8 cellular contexts compared by ENCODE assay signal in the genomic region with DNA sequence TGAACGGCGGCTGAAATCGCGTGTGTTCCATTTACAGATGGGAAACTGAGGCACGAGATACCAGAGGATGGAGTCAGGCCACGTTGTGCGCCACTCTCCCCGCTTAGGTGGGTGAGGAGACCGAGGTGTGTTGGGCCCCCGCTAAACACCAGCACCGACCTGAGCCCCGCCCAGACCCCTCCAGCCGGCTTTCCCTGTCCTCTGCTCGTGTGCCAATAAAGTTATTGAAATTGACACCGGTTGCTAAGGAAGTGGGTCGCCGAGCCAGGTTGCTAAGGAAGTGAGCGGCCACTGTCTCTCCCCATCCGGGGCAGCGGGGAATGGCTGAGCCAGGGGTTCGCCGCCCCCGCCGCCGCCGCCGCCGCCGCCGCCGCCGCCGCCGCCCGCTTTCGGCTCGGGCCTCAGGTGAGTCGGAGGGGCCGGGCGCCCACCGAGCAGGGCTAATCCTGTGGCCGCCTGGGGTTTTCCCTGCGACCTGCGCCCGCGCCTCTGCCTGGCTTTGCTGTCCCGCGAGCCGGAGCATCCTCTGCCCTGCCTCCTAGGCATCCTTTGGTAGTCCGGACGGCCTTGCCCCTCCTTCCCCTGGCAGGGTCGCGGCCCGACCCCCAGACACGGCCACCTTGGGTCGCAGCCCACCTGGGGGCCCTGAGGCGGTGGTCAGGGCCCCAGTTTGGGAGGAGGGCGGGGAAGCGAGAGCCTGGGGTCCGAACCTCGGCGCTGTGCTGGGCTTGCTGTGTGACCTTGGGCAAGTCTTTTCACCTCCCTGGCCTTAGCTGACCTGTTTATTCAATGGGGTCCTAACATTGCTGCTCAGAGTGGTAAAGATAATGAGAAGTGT. TPM values are rescaled to one million over a fixed set of nuclear protein-coding genes. Genes with fewer than 3 reads are reported as not detected.
DNase-seq lines count a peak whose midpoint lies in the region; ATAC-seq and TF ChIP-seq lines count a peak whose summit lies in the region.

Gene KIF3B (plus strand): TSS at position 291 of the 838 bp plus-strand sequence. CDS start 32,127 bp downstream, outside the sequence.

- H3K27ac ChIP-seq in KOPT-K1 (ENCODE audit: low read depth, low read length, poor library complexity, severe bottlenecking) (peak within 1 kb of the TSS; percentile 64), esophagus squamous epithelium (peak within 1 kb of the TSS; percentile 67 to 87 (median 80)), muscle layer of duodenum (ENCODE audit: low read length) (peak within 1 kb of the TSS; percentile 82)

- H3K4me1 Mint-ChIP-seq in activated T-cell treated with anti-CD3 and anti-CD28 coated beads, Interleukin-2, amount 50 U/mL, for 72 hours (ENCODE audit: low read depth), result peaks cover 62% of the 10 kb centered on the region

- peak; percentile 72 for ATAC-seq in GM21723 (IDR thresholded peaks at IDR 0.05; ENCODE audit: unreplicated experiment)
- peak; percentile 87 for ATAC-seq in activated T-cell treated with anti-CD3 and anti-CD28 coated beads, Interleukin-2, amount 50 U/mL, for 72 hours (replicated peaks in 1 of 2)

- H3K4me3 ChIP-seq in esophagus squamous epithelium (peak within 1 kb of the TSS; percentile 68 to 95 (median 90)), muscle layer of duodenum (ENCODE audit: low read depth in 1 of 2, low read length in 2 of 2) (peak within 1 kb of the TSS; percentile 93 to 95)

- peaks cover 11 to 30% of the 10 kb centered on the region in 2 donors for H3K36me3 Mint-ChIP-seq in activated T-cell treated with anti-CD3 and anti-CD28 coated beads, Interleukin-2, amount 50 U/mL, for 72 hours (ENCODE audit: insufficient read depth in 2 of 2)

- peak within 1 kb of the TSS; percentile 97 for H3K27ac Mint-ChIP-seq in activated T-cell treated with anti-CD3 and anti-CD28 coated beads, Interleukin-2, amount 50 U/mL, for 72 hours

- WGBS in esophagus squamous epithelium, 2 donors, result 2 to 4% methylated on average over 13 to 18 of the region's 62 CpGs

- no peaks in the 10 kb centered on the region for H3K27me3 Mint-ChIP-seq in activated T-cell treated with anti-CD3 and anti-CD28 coated beads, Interleukin-2, amount 50 U/mL, for 72 hours (ENCODE audit: low read depth)

- intact Hi-C loops in esophagus squamous epithelium (cut with DNase I), result no loop called here

- H3K9me3 ChIP-seq in KOPT-K1 (ENCODE audit: insufficient read depth, low read length, poor library complexity, severe bottlenecking) (peaks cover 9% of the 10 kb centered on the region), esophagus squamous epithelium (no peaks in the 10 kb centered on the region), muscle layer of duodenum (ENCODE audit: control insufficient read depth in 1 of 2, low read length in 2 of 2) (no peaks in the 10 kb centered on the region)

- peak within 1 kb of the TSS; percentile 92 to 95 for H3K4me3 Mint-ChIP-seq in activated T-cell treated with anti-CD3 and anti-CD28 coated beads, Interleukin-2, amount 50 U/mL, for 72 hours

- peak in 1 of 6 experiments; percentile 6 for TF ChIP-seq CTCF in esophagus squamous epithelium (IDR thresholded peaks at IDR 0.05)

- DNase-seq in DMS114 treated with DMSO at 0.1 percent for 48 hours (lab: John Stamatoyannopoulos, UW; ENCODE audit: unreplicated experiment) (peak; percentile 80), RKO (ENCODE audit: low spot score) (peak; percentile 96), esophagus squamous epithelium (lab: John Stamatoyannopoulos, UW) (peak; percentile 45)
- peak; percentile 89 to 92 for DNase-seq in activated T-cell treated with anti-CD3 and anti-CD28 coated beads, Interleukin-2, amount 50 U/mL, for 72 hours
- DNase-seq in stimulated activated CD8-positive, alpha-beta memory T cell treated with anti-CD3 and anti-CD28 coated beads, Interleukin-7, amount 100 ng/mL, for 1 hour (ENCODE audit: low read depth in 2 of 2), result peak; percentile 67 to 71

- H3K27me3 ChIP-seq in esophagus squamous epithelium (no peaks in the 10 kb centered on the region), muscle layer of duodenum (ENCODE audit: low read depth, low read length) (no peaks in the 10 kb centered on the region)

- H3K9me3 Mint-ChIP-seq in activated T-cell treated with anti-CD3 and anti-CD28 coated beads, Interleukin-2, amount 50 U/mL, for 72 hours, result peaks cover 5 to 7% of the 10 kb centered on the region in 2 donors

- no peaks in the 10 kb centered on the region for H3K36me3 ChIP-seq in KOPT-K1 (ENCODE audit: insufficient read depth, low read length)
- H3K36me3 ChIP-seq in esophagus squamous epithelium, result peaks cover 0 to 9% (median 0%) of the 10 kb centered on the region in 3 donors
- H3K36me3 ChIP-seq in muscle layer of duodenum (ENCODE audit: control insufficient read depth in 1 of 2, insufficient read depth in 2 of 2, low read length in 2 of 2), result no peaks in the 10 kb centered on the region

- H3K4me1 ChIP-seq in esophagus squamous epithelium (peaks cover 5 to 37% (median 16%) of the 10 kb centered on the region in 3 donors), muscle layer of duodenum (ENCODE audit: control insufficient read depth in 1 of 2, insufficient read depth in 2 of 2, low read length in 2 of 2) (peaks cover 7 to 9% of the 10 kb centered on the region in 2 donors)

- TF ChIP-seq POLR2A in esophagus squamous epithelium (IDR thresholded peaks at IDR 0.05), result peak in 2 of 4 donors; percentile 25 to 40

RNA-seq across cellular contexts. Expression of gene KIF3B, which starts in this region (rescaled TPM):
- 10 to 100 TPM; 30.3 to 37.9 TPM for total RNA-seq in activated T-cell treated with anti-CD3 and anti-CD28 coated beads, Interleukin-2, amount 50 U/mL, for 72 hours
- 10 to 100 TPM in 2 of 4 donors, 1 to 10 TPM in 2; 8.5 to 14.1 (median 11.4) TPM for total RNA-seq in esophagus squamous epithelium

Comparison
In these comparisons a context has a peak if more than half of its experiments do, and no peak if none do; other contexts are left out.
1. Peak in every context shown above with its lines: DNase-seq, ATAC-seq, H3K4me3 ChIP-seq and H3K27ac ChIP-seq.
2. DNase-seq: peak in every context shown above with its lines; median percentile 96 in RKO; 90 in activated T-cell treated with anti-CD3 and anti-CD28 coated beads, Interleukin-2, amount 50 U/mL, for 72 hours; 80 in DMS114 treated with DMSO at 0.1 percent for 48 hours; 69 in stimulated activated CD8-positive, alpha-beta memory T cell treated with anti-CD3 and anti-CD28 coated beads, Interleukin-7, amount 100 ng/mL, for 1 hour; 45 in esophagus squamous epithelium.